ENCODE assay signal across 8 cellular contexts in genomic region chr6:83413068-83413467, GRCh38. TPM values are rescaled to one million over a fixed set of nuclear protein-coding genes. Genes with fewer than 3 reads are reported as not detected.
"Had no signal": no experiment of that assay in that cellular context is flagged by ENCODE, and none has a peak within 500 bp of the region (broad histone marks: within the 10 kb centered on the region; RNA-seq: fewer than 3 reads in every experiment).

No MANE protein-coding gene starts in this region.

- H3K4me3 ChIP-seq: GM12878 had no signal

- DNase-seq: GDM1, GF-D8 had no signal

- ATAC-seq: GM12878 had no signal

- FAIRE-seq: GM12891, GM12892, GM18507, GM19239 had no signal

RNA-seq across cellular contexts. Expression of gene ME1, which starts 17.8 kb away (rescaled TPM):
- total RNA-seq: G401 had no signal
